In genomic region chr20:44993343-44993742, GRCh38 we compare ENCODE assay signal across 8 cellular contexts. TPM values are rescaled to one million over a fixed set of nuclear protein-coding genes. Genes with fewer than 3 reads are reported as not detected.
A peak's percentile ranks its signal among the peaks of the same experiment; 100 is the strongest.
DNase-seq lines count a peak whose midpoint lies in the region; ATAC-seq and TF ChIP-seq lines count a peak whose summit lies in the region.

No MANE protein-coding gene starts in this region.

- H2AFZ ChIP-seq in fibroblast of lung (ENCODE audit: low read length) = no peak overlapping the region

- H3K36me3 ChIP-seq in fibroblast of lung (ENCODE audit: control insufficient read depth, insufficient read depth, low read length) = peaks cover 2% of the 10 kb centered on the region

- H3K79me2 ChIP-seq in fibroblast of lung (ENCODE audit: control insufficient read depth, insufficient read depth, low read length) = no peaks in the 10 kb centered on the region

- peaks cover 62% of the 10 kb centered on the region for H3K36me3 Mint-ChIP-seq in T-helper 1 cell treated with Interleukin-12 subunit alpha and Interleukin-12 subunit beta and Interleukin-4 antibody, amounts not matched to agents 30 μg/mL and 1 μg/mL, for 36 hours (ENCODE audit: low read depth)

- peak overlapping the region; percentile 77 for H3K4me3 Mint-ChIP-seq in T-helper 1 cell treated with Interleukin-12 subunit alpha and Interleukin-12 subunit beta and Interleukin-4 antibody, amounts not matched to agents 30 μg/mL and 1 μg/mL, for 36 hours

- no peak overlapping the region for H3K4me2 ChIP-seq in fibroblast of lung (ENCODE audit: extremely low read depth, insufficient read depth, low read length)

- H3K27me3 ChIP-seq in fibroblast of lung (ENCODE audit: control insufficient read depth, insufficient read depth, low read length) = no peaks in the 10 kb centered on the region

- H3K4me3 ChIP-seq in fibroblast of lung (replicated peaks in 1 of 4; ENCODE audit: control extremely low read depth in 1 of 4, insufficient read depth in 1 of 4, low read depth in 3 of 4, low read length in 4 of 4) = no peak overlapping the region

- in situ Hi-C loops in GM13976 (cut with MboI; ENCODE audit: low sequenced_read_pairs, unreplicated experiment) = no loop called here

- H3K27me3 Mint-ChIP-seq in T-helper 1 cell treated with Interleukin-12 subunit alpha and Interleukin-12 subunit beta and Interleukin-4 antibody, amounts not matched to agents 30 μg/mL and 1 μg/mL, for 36 hours (ENCODE audit: low read depth) = no peaks in the 10 kb centered on the region

- no peaks in the 10 kb centered on the region for H3K4me1 ChIP-seq in fibroblast of lung (ENCODE audit: control insufficient read depth, extremely low read depth, insufficient read depth, low read length)

- H3K9me3 ChIP-seq in fibroblast of lung (ENCODE audit: control insufficient read depth, insufficient read depth, low read depth, low read length) = no peaks in the 10 kb centered on the region

- no peak for ATAC-seq in HG02884 (IDR thresholded peaks at IDR 0.05; ENCODE audit: unreplicated experiment)

- peak overlapping the region; percentile 84 for H3K27ac Mint-ChIP-seq in T-helper 1 cell treated with Interleukin-12 subunit alpha and Interleukin-12 subunit beta and Interleukin-4 antibody, amounts not matched to agents 30 μg/mL and 1 μg/mL, for 36 hours

- no peak overlapping the region for H3K9ac ChIP-seq in fibroblast of lung (ENCODE audit: insufficient read depth, low read length)

- H3K9me3 Mint-ChIP-seq in T-helper 1 cell treated with Interleukin-12 subunit alpha and Interleukin-12 subunit beta and Interleukin-4 antibody, amounts not matched to agents 30 μg/mL and 1 μg/mL, for 36 hours = no peaks in the 10 kb centered on the region

- TF ChIP-seq CTCF in fibroblast of lung (conservative IDR thresholded peaks at IDR 0.05 in 1 of 2, IDR thresholded peaks at IDR 0.05 in 1 of 2; ENCODE audit: low read depth in 1 of 2, low read length in 2 of 2) = no peak
- TF ChIP-seq CTCF in GM13976 (IDR thresholded peaks at IDR 0.05; ENCODE audit: borderline replicate concordance, control extremely low read depth, extremely low read depth, insufficient read depth, missing control alignments) = no peak

- peaks cover 51% of the 10 kb centered on the region for H3K4me1 Mint-ChIP-seq in T-helper 1 cell treated with Interleukin-12 subunit alpha and Interleukin-12 subunit beta and Interleukin-4 antibody, amounts not matched to agents 30 μg/mL and 1 μg/mL, for 36 hours (ENCODE audit: low read depth)

- H4K20me1 ChIP-seq in fibroblast of lung (ENCODE audit: control insufficient read depth, extremely low read depth, insufficient read depth, low read length) = no peaks in the 10 kb centered on the region

- DNase-seq in 8988T = peak; percentile 20
- peak; percentile 4 for DNase-seq in GDM1 (lab: John Stamatoyannopoulos, UW)
- peak; percentile 4 to 43 for DNase-seq in fibroblast of lung (ENCODE audit: low read depth in 2 of 2)
- no peak for DNase-seq in GM13976 (ENCODE audit: low spot score)
- DNase-seq in NCI-H2227 (lab: John Stamatoyannopoulos, UW; ENCODE audit: unreplicated experiment) = no peak
- no peak for DNase-seq in NCI-H1105 treated with DMSO at 0.1 percent for 48 hours (lab: John Stamatoyannopoulos, UW)

- H3K27ac ChIP-seq in fibroblast of lung (ENCODE audit: insufficient read depth, low read length) = no peak overlapping the region

RNA-seq across cellular contexts. Expression of gene STK4, which starts 27.0 kb away (rescaled TPM):
- total RNA-seq in fibroblast of lung = 22.9 and 31.7 TPM in 2 replicates
- 19.0 and 23.4 TPM in 2 replicates for polyA plus RNA-seq in fibroblast of lung
- polyA plus RNA-seq in fibroblast of lung (2012) = 10.9 and 11.0 TPM in 2 replicates
- polyA minus RNA-seq in fibroblast of lung (ENCODE audit: low replicate concordance) = 12.8 and 21.5 TPM in 2 replicates

RNA-seq across cellular contexts. Expression of gene TOMM34, which starts 33.1 kb away (rescaled TPM):
- 10.5 and 15.5 TPM in 2 replicates for total RNA-seq in fibroblast of lung
- polyA plus RNA-seq in fibroblast of lung = 25.6 and 58.7 TPM in 2 replicates
- polyA plus RNA-seq in fibroblast of lung (2012) = 25.4 and 57.2 TPM in 2 replicates
- 17.8 and 32.5 TPM in 2 replicates for polyA minus RNA-seq in fibroblast of lung (ENCODE audit: low replicate concordance)

Comparison
In these comparisons a context has a peak if more than half of its experiments do, and no peak if none do; other contexts are left out.
1. DNase-seq: peak in 8988T (single experiment), GDM1 (single experiment) and fibroblast of lung (2 of 2); none in GM13976 (single experiment), NCI-H2227 (single experiment) and NCI-H1105 treated with DMSO at 0.1 percent for 48 hours (single experiment).